Comparison of ENCODE assay signal across 1 cellular context in genomic region chr4:185219551-185220344, GRCh38.
TF ChIP-seq lines count a peak whose summit lies in the region.

No MANE protein-coding gene starts in this region.

TF ChIP-seq in GM12878, 131 proteins besides CTCF, POLR2A, EP300 and RAD21 (continued from another document):
- no peak for TF ChIP-seq ZNF592 (IDR thresholded peaks at IDR 0.05)
